ENCODE assay signal across 17 cellular contexts in the genomic region with DNA sequence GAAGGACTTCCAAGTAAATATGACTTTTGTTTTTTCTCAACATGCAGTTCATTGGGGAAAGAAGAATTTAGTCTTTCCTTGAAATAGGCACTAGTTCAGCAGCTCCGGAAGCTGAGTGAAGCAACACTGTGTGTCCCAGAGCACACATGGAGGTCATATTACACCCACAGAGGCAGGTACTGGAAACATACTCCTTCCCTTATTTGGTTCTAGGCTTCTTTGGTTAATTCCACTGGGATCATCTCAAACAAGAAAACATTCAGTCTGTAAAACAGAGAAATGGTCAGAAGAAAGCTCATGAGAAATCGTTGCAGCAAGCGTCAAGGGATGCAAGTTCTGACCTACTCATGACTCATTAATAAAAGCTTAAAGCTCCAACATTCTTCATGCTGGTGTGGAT.
DNase-seq lines count a peak whose midpoint lies in the region; ATAC-seq and TF ChIP-seq lines count a peak whose summit lies in the region.
"Had no signal": no experiment of that assay in that cellular context is flagged by ENCODE, and none has a peak within 500 bp of the region (broad histone marks: within the 10 kb centered on the region; RNA-seq: fewer than 3 reads in every experiment).

No MANE protein-coding gene starts in this region.

- 41 to 55% methylated on average over 3 of the region's 3 CpGs for WGBS in aorta, 2 donors

- H3K27me3 Mint-ChIP-seq in activated T-helper 1 cell treated with anti-CD3 and anti-CD28 coated beads, Interleukin-12 subunit alpha, Interleukin-12 subunit beta, Interleukin-2, Interleukin-4 antibody, amounts not matched to agents 30 ng/mL and 10 ng/mL and 1 ng/mL, durations not matched to agents 14 hours and 24 hours and 36 hours (ENCODE audit: insufficient read depth): no peaks in the 10 kb centered on the region

- no peaks in the 10 kb centered on the region for H3K36me3 ChIP-seq in aorta (ENCODE audit: control insufficient read depth in 1 of 2, insufficient read depth in 2 of 2, low read length in 1 of 2)
- H3K36me3 ChIP-seq: MG63 had no signal

- no peak overlapping the region for H3K27ac Mint-ChIP-seq in activated T-helper 1 cell treated with anti-CD3 and anti-CD28 coated beads, Interleukin-12 subunit alpha, Interleukin-12 subunit beta, Interleukin-2, Interleukin-4 antibody, amounts not matched to agents 30 ng/mL and 10 ng/mL and 1 ng/mL, durations not matched to agents 14 hours and 24 hours and 36 hours

- no peaks in the 10 kb centered on the region for H3K36me3 Mint-ChIP-seq in activated T-helper 1 cell treated with anti-CD3 and anti-CD28 coated beads, Interleukin-12 subunit alpha, Interleukin-12 subunit beta, Interleukin-2, Interleukin-4 antibody, amounts not matched to agents 30 ng/mL and 10 ng/mL and 1 ng/mL, durations not matched to agents 14 hours and 24 hours and 36 hours (ENCODE audit: low read depth)

- no peak for ATAC-seq in left lobe of liver
- ATAC-seq in aorta (ENCODE audit: low FRiP score): no peak

- intact Hi-C loops in activated T-helper 1 cell treated with anti-CD3 and anti-CD28 coated beads, Interleukin-12 subunit alpha, Interleukin-12 subunit beta, Interleukin-2, Interleukin-4 antibody, amounts not matched to agents 30 ng/mL and 10 ng/mL and 1 ng/mL, durations not matched to agents 14 hours and 24 hours and 36 hours (cut with micrococcal nuclease): no loop called here
- intact Hi-C loops in aorta (cut with DNase I): loop anchor here in 1 of 2 donors (10.0 kb wide), 1 partner anchor 181 kb away; no protein-coding TSS in a partner anchor

- no peaks in the 10 kb centered on the region for H3K9me3 Mint-ChIP-seq in activated T-helper 1 cell treated with anti-CD3 and anti-CD28 coated beads, Interleukin-12 subunit alpha, Interleukin-12 subunit beta, Interleukin-2, Interleukin-4 antibody, amounts not matched to agents 30 ng/mL and 10 ng/mL and 1 ng/mL, durations not matched to agents 14 hours and 24 hours and 36 hours

- DNase-seq in H4 (ENCODE audit: low spot score) (peak; percentile 8), HuH-7 (ENCODE audit: low spot score) (peak; percentile 24), epithelial cell of esophagus (ENCODE audit: low read depth) (peak; percentile 24), skeletal muscle cell (ENCODE audit: low read depth) (peak; percentile 88), left lobe of liver (ENCODE audit: low spot score) (no peak), aorta (no peak)
- no peak for DNase-seq in activated T-helper 1 cell treated with anti-CD3 and anti-CD28 coated beads, Interleukin-12 subunit alpha, Interleukin-12 subunit beta, Interleukin-2, Interleukin-4 antibody, amounts not matched to agents 30 ng/mL and 10 ng/mL and 1 ng/mL, durations not matched to agents 14 hours and 24 hours and 36 hours (ENCODE audit: low spot score)
- DNase-seq: COR-L47, GF-D8, H7, NCI-H1092, NCI-H146, NCI-H2081, NCI-H2227 treated with DMSO at 0.1 percent for 48 hours, NCI-H69, SIG-M5 had no signal

- peak overlapping the region in 1 of 2 donors; percentile 33 for H3K27ac ChIP-seq in aorta (ENCODE audit: low read depth in 1 of 2, low read length in 2 of 2)

- no peaks in the 10 kb centered on the region for H3K9me3 ChIP-seq in aorta (ENCODE audit: control insufficient read depth, low read length)
- H3K9me3 ChIP-seq: MG63 had no signal

- TF ChIP-seq CTCF in epithelial cell of esophagus (IDR thresholded peaks at IDR 0.05; ENCODE audit: insufficient read depth, low read depth, low read length, missing control alignments): no peak

- H3K4me3 ChIP-seq in epithelial cell of esophagus (ENCODE audit: low read length): no peak overlapping the region
- H3K4me3 ChIP-seq in skeletal muscle cell (ENCODE audit: low read depth, low read length): no peak overlapping the region
- H3K4me3 ChIP-seq in aorta (ENCODE audit: low read length in 2 of 2): no peak overlapping the region
- H3K4me3 ChIP-seq: MG63 had no signal

- H3K27me3 ChIP-seq in aorta (ENCODE audit: control insufficient read depth in 1 of 2, insufficient read depth in 2 of 2, low read length in 1 of 2): no peaks in the 10 kb centered on the region
- H3K27me3 ChIP-seq: MG63 had no signal

- no peak overlapping the region for H3K4me3 Mint-ChIP-seq in activated T-helper 1 cell treated with anti-CD3 and anti-CD28 coated beads, Interleukin-12 subunit alpha, Interleukin-12 subunit beta, Interleukin-2, Interleukin-4 antibody, amounts not matched to agents 30 ng/mL and 10 ng/mL and 1 ng/mL, durations not matched to agents 14 hours and 24 hours and 36 hours

- no peaks in the 10 kb centered on the region for H3K4me1 Mint-ChIP-seq in activated T-helper 1 cell treated with anti-CD3 and anti-CD28 coated beads, Interleukin-12 subunit alpha, Interleukin-12 subunit beta, Interleukin-2, Interleukin-4 antibody, amounts not matched to agents 30 ng/mL and 10 ng/mL and 1 ng/mL, durations not matched to agents 14 hours and 24 hours and 36 hours (ENCODE audit: low read depth)

- peaks cover 0 to 5% of the 10 kb centered on the region in 2 donors for H3K4me1 ChIP-seq in aorta (ENCODE audit: control insufficient read depth in 1 of 2, insufficient read depth in 2 of 2, low read length in 2 of 2)

Comparison
In these comparisons a context has a peak if more than half of its experiments do, and no peak if none do; other contexts are left out.
1. DNase-seq: peak in H4 (single experiment), HuH-7 (single experiment), epithelial cell of esophagus (single experiment) and skeletal muscle cell (single experiment); none in activated T-helper 1 cell treated with anti-CD3 and anti-CD28 coated beads, Interleukin-12 subunit alpha, Interleukin-12 subunit beta, Interleukin-2, Interleukin-4 antibody, amounts not matched to agents 30 ng/mL and 10 ng/mL and 1 ng/mL, durations not matched to agents 14 hours and 24 hours and 36 hours (single experiment), left lobe of liver (single experiment) and aorta (0 of 2).